Comparison of ENCODE assay signal across 14 cellular contexts in the genomic region with DNA sequence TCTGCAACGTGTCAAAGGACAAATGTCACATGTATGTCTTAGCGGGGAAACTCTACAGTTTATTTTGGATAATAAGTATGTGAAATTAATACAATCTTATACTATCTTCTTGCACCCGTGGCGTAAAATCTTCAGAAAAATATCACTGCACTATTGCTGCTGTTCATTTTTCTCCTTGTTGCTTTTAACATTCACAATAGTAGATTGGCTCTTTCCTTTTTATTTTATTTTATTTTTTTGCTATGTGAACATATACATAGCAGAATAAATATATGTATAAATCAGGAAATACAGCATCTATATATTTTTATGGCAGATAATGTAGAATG. TPM values are rescaled to one million over a fixed set of nuclear protein-coding genes. Genes with fewer than 3 reads are reported as not detected.
A peak's percentile ranks its signal among the peaks of the same experiment; 100 is the strongest.
DNase-seq lines count a peak whose midpoint lies in the region; ATAC-seq, FAIRE-seq and TF ChIP-seq lines count a peak whose summit lies in the region.
"Had no signal": no experiment of that assay in that cellular context is flagged by ENCODE, and none has a peak within 500 bp of the region (broad histone marks: within the 10 kb centered on the region; RNA-seq: fewer than 3 reads in every experiment).

No MANE protein-coding gene starts in this region.

- peaks cover 9% of the 10 kb centered on the region for H3K36me3 ChIP-seq in CD4-positive, CD25-positive, alpha-beta regulatory T cell (ENCODE audit: control insufficient read depth, insufficient read depth, low read length)
- H3K36me3 ChIP-seq in KMS-11 (ENCODE audit: insufficient read depth) = no peaks in the 10 kb centered on the region
- H3K36me3 ChIP-seq in small intestine (ENCODE audit: control insufficient read depth in 2 of 2, insufficient read depth in 2 of 2, low read length in 2 of 2) = no peaks in the 10 kb centered on the region
- H3K36me3 ChIP-seq: MG63 had no signal

- no peaks in the 10 kb centered on the region for H3K79me2 ChIP-seq in KMS-11 (ENCODE audit: insufficient read depth, low read depth)

- H3K4me1 ChIP-seq in CD4-positive, CD25-positive, alpha-beta regulatory T cell (ENCODE audit: control insufficient read depth, insufficient read depth, low read length, poor library complexity, severe bottlenecking) = peaks cover 8% of the 10 kb centered on the region
- no peaks in the 10 kb centered on the region for H3K4me1 ChIP-seq in KMS-11 (ENCODE audit: low read depth, poor library complexity, severe bottlenecking)
- H3K4me1 ChIP-seq in small intestine (ENCODE audit: control insufficient read depth in 2 of 2, insufficient read depth in 1 of 2, low read depth in 1 of 2, low read length in 1 of 2) = peaks cover 3 to 7% of the 10 kb centered on the region in 2 donors

- WGBS in small intestine, 3 donors = 13 to 36% (median 25%) methylated on average over 4 of the region's 4 CpGs

- peak; percentile 15 for FAIRE-seq in small intestine (lab: Jason Lieb, UNC)
- FAIRE-seq: RCC 7860 had no signal

- H3K4me1 Mint-ChIP-seq in CD4-positive, CD25-positive, alpha-beta regulatory T cell = peaks cover 12 to 40% (median 16%) of the 10 kb centered on the region in 4 donors
- H3K4me1 Mint-ChIP-seq in activated T-helper 17 cell treated with anti-CD3 and anti-CD28 coated beads, Interleukin-2, amount 50 U/mL, for 72 hours = peaks cover 16% of the 10 kb centered on the region
- peaks cover 7 to 27% of the 10 kb centered on the region in 2 donors for H3K4me1 Mint-ChIP-seq in natural killer cell treated with Interleukin-12 subunit alpha and Interleukin-12 subunit beta and Interleukin-15 and Interleukin-18, amount 100 ng/mL, for 72 hours (ENCODE audit: low read depth in 2 of 2)

- no peak overlapping the region for H3K9ac ChIP-seq in KMS-11

- H2AFZ ChIP-seq in KMS-11 (ENCODE audit: low read depth) = no peak overlapping the region

- H3K27ac Mint-ChIP-seq in CD4-positive, CD25-positive, alpha-beta regulatory T cell = peak overlapping the region in 2 of 3 donors; percentile 75 to 90
- H3K27ac Mint-ChIP-seq in activated T-helper 17 cell treated with anti-CD3 and anti-CD28 coated beads, Interleukin-2, amount 50 U/mL, for 72 hours = no peak overlapping the region
- H3K27ac Mint-ChIP-seq in natural killer cell treated with Interleukin-12 subunit alpha and Interleukin-12 subunit beta and Interleukin-15 and Interleukin-18, amount 100 ng/mL, for 72 hours = no peak overlapping the region

- H3K36me3 Mint-ChIP-seq in CD4-positive, CD25-positive, alpha-beta regulatory T cell = no peaks in the 10 kb centered on the region
- H3K36me3 Mint-ChIP-seq in activated T-helper 17 cell treated with anti-CD3 and anti-CD28 coated beads, Interleukin-2, amount 50 U/mL, for 72 hours (ENCODE audit: low read depth) = peaks cover 39% of the 10 kb centered on the region
- no peaks in the 10 kb centered on the region for H3K36me3 Mint-ChIP-seq in natural killer cell treated with Interleukin-12 subunit alpha and Interleukin-12 subunit beta and Interleukin-15 and Interleukin-18, amount 100 ng/mL, for 72 hours

- H3K9me3 Mint-ChIP-seq in CD4-positive, CD25-positive, alpha-beta regulatory T cell = peaks cover 0 to 2% (median 0%) of the 10 kb centered on the region in 7 donors
- H3K9me3 Mint-ChIP-seq in activated T-helper 17 cell treated with anti-CD3 and anti-CD28 coated beads, Interleukin-2, amount 50 U/mL, for 72 hours = no peaks in the 10 kb centered on the region
- no peaks in the 10 kb centered on the region for H3K9me3 Mint-ChIP-seq in natural killer cell treated with Interleukin-12 subunit alpha and Interleukin-12 subunit beta and Interleukin-15 and Interleukin-18, amount 100 ng/mL, for 72 hours

- no peaks in the 10 kb centered on the region for H4K20me1 ChIP-seq in KMS-11 (ENCODE audit: insufficient read depth)

- H3K27me3 Mint-ChIP-seq in CD4-positive, CD25-positive, alpha-beta regulatory T cell = no peaks in the 10 kb centered on the region
- H3K27me3 Mint-ChIP-seq in activated T-helper 17 cell treated with anti-CD3 and anti-CD28 coated beads, Interleukin-2, amount 50 U/mL, for 72 hours = no peaks in the 10 kb centered on the region
- peaks cover 11 to 21% of the 10 kb centered on the region in 2 donors for H3K27me3 Mint-ChIP-seq in natural killer cell treated with Interleukin-12 subunit alpha and Interleukin-12 subunit beta and Interleukin-15 and Interleukin-18, amount 100 ng/mL, for 72 hours

- DNase-seq in CD4-positive, CD25-positive, alpha-beta regulatory T cell = no peak
- DNase-seq in small intestine = no peak
- DNase-seq in RKO (ENCODE audit: low spot score) = no peak
- DNase-seq in midbrain (lab: John Stamatoyannopoulos, UW) = no peak
- DNase-seq in natural killer cell treated with Interleukin-12 subunit alpha and Interleukin-12 subunit beta and Interleukin-15 and Interleukin-18, amount 100 ng/mL, for 72 hours (ENCODE audit: low spot score) = no peak
- DNase-seq: GOT3, NCI-H1694 treated with DMSO at 0.1 percent for 48 hours, NCI-H226, SIG-M5 had no signal

- no peak for ATAC-seq in CD4-positive, CD25-positive, alpha-beta regulatory T cell (ENCODE audit: low read depth in 2 of 2)
- ATAC-seq in activated T-helper 17 cell treated with anti-CD3 and anti-CD28 coated beads, Interleukin-2, amount 50 U/mL, for 72 hours (replicated peaks) = no peak
- ATAC-seq in HG03039 (IDR thresholded peaks at IDR 0.05; ENCODE audit: unreplicated experiment) = no peak
- no peak for ATAC-seq in natural killer cell treated with Interleukin-12 subunit alpha and Interleukin-12 subunit beta and Interleukin-15 and Interleukin-18, amount 100 ng/mL, for 72 hours

- no peaks in the 10 kb centered on the region for H3K9me3 ChIP-seq in CD4-positive, CD25-positive, alpha-beta regulatory T cell (ENCODE audit: control insufficient read depth in 2 of 2, low read length in 2 of 2)
- no peaks in the 10 kb centered on the region for H3K9me3 ChIP-seq in small intestine (ENCODE audit: control insufficient read depth, low read depth)
- H3K9me3 ChIP-seq: MG63 had no signal

- no peak overlapping the region for H3K4me3 ChIP-seq in CD4-positive, CD25-positive, alpha-beta regulatory T cell (ENCODE audit: low read depth, low read length)
- H3K4me3 ChIP-seq in KMS-11 (IDR thresholded peaks at IDR 0.05; ENCODE audit: insufficient read depth, low read depth, low read length) (no peak overlapping the region), small intestine (ENCODE audit: low read depth in 1 of 2, low read length in 2 of 2) (no peak overlapping the region)
- H3K4me3 ChIP-seq: MG63 had no signal

- no peaks in the 10 kb centered on the region for H3K27me3 ChIP-seq in CD4-positive, CD25-positive, alpha-beta regulatory T cell (ENCODE audit: control insufficient read depth, insufficient read depth, low read length)
- H3K27me3 ChIP-seq in KMS-11 (ENCODE audit: insufficient read depth, low read depth) (no peaks in the 10 kb centered on the region), small intestine (ENCODE audit: control insufficient read depth in 2 of 2, insufficient read depth in 2 of 2, low read length in 2 of 2) (peaks cover 0 to 2% of the 10 kb centered on the region in 2 donors)
- H3K27me3 ChIP-seq: MG63 had no signal

- no peak overlapping the region for H3K4me2 ChIP-seq in KMS-11

- H3K27ac ChIP-seq in CD4-positive, CD25-positive, alpha-beta regulatory T cell (ENCODE audit: insufficient read depth, low read length, poor library complexity, severe bottlenecking) = no peak overlapping the region
- H3K27ac ChIP-seq in KMS-11 (no peak overlapping the region), small intestine (ENCODE audit: low read depth in 1 of 2, low read length in 1 of 2) (no peak overlapping the region)

- peak; percentile 20; the same call in 1 of the 2 replicates for TF ChIP-seq CTCF in KMS-11 (conservative IDR thresholded peaks at IDR 0.05; ENCODE audit: low read depth, low read length)

- H3K4me3 Mint-ChIP-seq in CD4-positive, CD25-positive, alpha-beta regulatory T cell = peak overlapping the region in 1 of 4 donors; percentile 62
- peak overlapping the region; percentile 39 for H3K4me3 Mint-ChIP-seq in activated T-helper 17 cell treated with anti-CD3 and anti-CD28 coated beads, Interleukin-2, amount 50 U/mL, for 72 hours
- H3K4me3 Mint-ChIP-seq in natural killer cell treated with Interleukin-12 subunit alpha and Interleukin-12 subunit beta and Interleukin-15 and Interleukin-18, amount 100 ng/mL, for 72 hours = no peak overlapping the region

RNA-seq across cellular contexts. Expression of gene GPR31, which starts 15.4 kb away (rescaled TPM):
- not detected for total RNA-seq in CD4-positive, CD25-positive, alpha-beta regulatory T cell
- not detected for polyA plus RNA-seq in CD4-positive, CD25-positive, alpha-beta regulatory T cell
- not detected for total RNA-seq in activated T-helper 17 cell treated with anti-CD3 and anti-CD28 coated beads, Interleukin-2, amount 50 U/mL, for 72 hours
- polyA plus RNA-seq in small intestine = not detected
- not detected for total RNA-seq in natural killer cell treated with Interleukin-12 subunit alpha and Interleukin-12 subunit beta and Interleukin-15 and Interleukin-18, amount 100 ng/mL, for 72 hours

RNA-seq across cellular contexts. Expression of gene CCR6, which starts 19.5 kb away (rescaled TPM):
- total RNA-seq in CD4-positive, CD25-positive, alpha-beta regulatory T cell = 40.8 TPM
- polyA plus RNA-seq in CD4-positive, CD25-positive, alpha-beta regulatory T cell = 10 to 100 TPM; 52.7 to 97.3 (median 79.0) TPM
- 10 to 100 TPM; 31.5 to 55.7 TPM for total RNA-seq in activated T-helper 17 cell treated with anti-CD3 and anti-CD28 coated beads, Interleukin-2, amount 50 U/mL, for 72 hours
- 1 to 10 TPM in 1 of 3 donors, under 1 TPM in 2; 0.54 to 1.2 (median 0.89) TPM for polyA plus RNA-seq in small intestine
- total RNA-seq in natural killer cell treated with Interleukin-12 subunit alpha and Interleukin-12 subunit beta and Interleukin-15 and Interleukin-18, amount 100 ng/mL, for 72 hours = under 1 TPM in 1 of 2 donors, not detected in 1; 0.17 TPM

Comparison
In these comparisons a context has a peak if more than half of its experiments do, and no peak if none do; other contexts are left out.
1. H3K27ac Mint-ChIP-seq: peak in CD4-positive, CD25-positive, alpha-beta regulatory T cell (2 of 3); none in activated T-helper 17 cell treated with anti-CD3 and anti-CD28 coated beads, Interleukin-2, amount 50 U/mL, for 72 hours (single experiment) and natural killer cell treated with Interleukin-12 subunit alpha and Interleukin-12 subunit beta and Interleukin-15 and Interleukin-18, amount 100 ng/mL, for 72 hours (0 of 2).
2. RNA of gene CCR6, which starts 19.5 kb away (total RNA-seq): 31.5 to 55.7 TPM in activated T-helper 17 cell treated with anti-CD3 and anti-CD28 coated beads, Interleukin-2, amount 50 U/mL, for 72 hours and 40.8 TPM in CD4-positive, CD25-positive, alpha-beta regulatory T cell (single experiment); 0.17 TPM in natural killer cell treated with Interleukin-12 subunit alpha and Interleukin-12 subunit beta and Interleukin-15 and Interleukin-18, amount 100 ng/mL, for 72 hours; every median in the first group is over 10 times any median in the second.